25 cellular contexts compared by ENCODE assay signal in the genomic region with DNA sequence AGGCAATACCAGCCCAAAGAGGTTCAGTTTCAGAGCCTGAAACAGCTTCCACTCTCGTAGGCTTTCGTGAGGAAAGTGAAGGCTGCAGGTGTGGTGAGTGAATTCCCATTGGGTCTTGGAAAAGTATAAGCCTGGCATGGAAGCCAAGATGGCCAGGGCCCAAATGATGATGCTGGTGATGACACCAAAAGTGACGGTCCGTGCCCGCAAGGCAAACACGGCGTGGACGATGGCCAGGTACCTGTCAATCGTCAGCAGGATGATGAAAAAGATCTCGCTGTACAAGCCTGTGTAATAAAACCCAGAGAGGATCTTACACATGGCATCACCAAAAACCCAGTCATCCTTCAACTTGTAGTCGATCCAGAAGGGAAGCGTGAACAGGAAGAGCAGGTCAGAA. TPM values are rescaled to one million over a fixed set of nuclear protein-coding genes. Genes with fewer than 3 reads are reported as not detected.
"Had no signal": no experiment of that assay in that cellular context is flagged by ENCODE, and none has a peak within 500 bp of the region (broad histone marks: within the 10 kb centered on the region; RNA-seq: fewer than 3 reads in every experiment).

No MANE protein-coding gene starts in this region.

- H3K27ac ChIP-seq: HL-60, RWPE1 had no signal

- H3K9ac ChIP-seq: SK-N-SH had no signal

- H3K4me2 ChIP-seq: SK-N-SH had no signal

- H3K4me3 ChIP-seq: K562 had no signal

- H3K9me3 ChIP-seq: SK-N-SH had no signal

- DNase-seq: Kasumi-1; NCI-H1092 treated with DMSO at 0.1 percent for 48 hours; NCI-H1436; NCI-H187; NCI-H2029; NCI-H2081 treated with DMSO at 0.1 percent for 48 hours; NCI-H2171; NCI-H226; NCI-H446; NCI-H510A; NCI-H524 treated with DMSO at 0.1 percent for 48 hours; NCI-H69; NCI-H774; NK-92 treated with Interleukin-12 subunit alpha and Interleukin-12 subunit beta, amount 100 ng/mL, for 24 hours; PC-3; SHP77; SK-N-SH had no signal

- ATAC-seq: K562, Panc1, PC-3 had no signal

- H3K27ac Mint-ChIP-seq: IgD-negative memory B cell had no signal

RNA-seq across cellular contexts. Expression of gene CCR1, which starts 4.4 kb away (rescaled TPM):
- total RNA-seq: K562, MCF 10A, OCI-LY7 had no signal
- polyA plus RNA-seq: K562, SK-N-SH had no signal

RNA-seq across cellular contexts. Expression of gene CCR3, which starts 38.6 kb away (rescaled TPM):
- total RNA-seq: K562, MCF 10A, OCI-LY7, SK-MEL-5 had no signal
- polyA plus RNA-seq: K562, SK-N-SH had no signal
